In genomic region chr5:137734962-137735530, GRCh38 we compare ENCODE assay signal across 8 cellular contexts. TPM values are rescaled to one million over a fixed set of nuclear protein-coding genes. Genes with fewer than 3 reads are reported as not detected.
DNase-seq lines count a peak whose midpoint lies in the region; ATAC-seq, FAIRE-seq and TF ChIP-seq lines count a peak whose summit lies in the region.

No MANE protein-coding gene starts in this region.

- peak overlapping the region; percentile 0 for H2BK5ac ChIP-seq in mesendoderm (ENCODE audit: low read length)

- no peaks in the 10 kb centered on the region for H3K9me1 ChIP-seq in endothelial cell of umbilical vein (replicated peaks; ENCODE audit: control insufficient read depth, extremely low read depth, insufficient read depth, low read length)

- H3K4me3 ChIP-seq in PC-3 (ENCODE audit: low read length) (peak overlapping the region; percentile 77), endothelial cell of umbilical vein (replicated peaks in 1 of 3; ENCODE audit: insufficient read depth in 1 of 3, low read depth in 1 of 3, low read length in 3 of 3) (peak overlapping the region; percentile 56 to 74 (median 64)), mesendoderm (ENCODE audit: low read length) (peak overlapping the region; percentile 0), aorta (ENCODE audit: low read length in 2 of 2) (peak overlapping the region; percentile 56 to 81)

- no peak overlapping the region for H3K4ac ChIP-seq in mesendoderm (ENCODE audit: low read depth, low read length)

- H3K36me3 ChIP-seq in PC-3 (ENCODE audit: low read depth, low read length) (no peaks in the 10 kb centered on the region), endothelial cell of umbilical vein (ENCODE audit: control insufficient read depth in 2 of 2, extremely low read depth in 1 of 2, insufficient read depth in 2 of 2, low read length in 2 of 2) (peaks cover 0 to under 1% of the 10 kb centered on the region in 2 experiments), mesendoderm (ENCODE audit: control insufficient read depth, insufficient read depth, low read length) (no peaks in the 10 kb centered on the region), aorta (ENCODE audit: control insufficient read depth in 1 of 2, insufficient read depth in 2 of 2, low read length in 1 of 2) (no peaks in the 10 kb centered on the region)

- DNase-seq in EH (ENCODE audit: low read depth) (peak; percentile 63), PC-3 (peak; percentile 31), endothelial cell of umbilical vein (ENCODE audit: low read depth, low spot score) (no peak), mesendoderm (peak; percentile 69), aorta (peak; percentile 51 to 68), HuH-7 (ENCODE audit: low spot score) (no peak), cortex of kidney (lab: John Stamatoyannopoulos, UW) (no peak)

- WGBS in mesendoderm (ENCODE audit: extremely low coverage, insufficient coverage, low lambda C conversion rate) = no CpG with 5 or more reads among the region's 14 CpGs
- WGBS in aorta, 2 donors = 0 to 1% methylated on average over 14 of the region's 14 CpGs

- H3K9ac ChIP-seq in PC-3 (ENCODE audit: low read length) (peak overlapping the region; percentile 50), endothelial cell of umbilical vein (replicated peaks; ENCODE audit: extremely low read depth, insufficient read depth, low read length) (peak overlapping the region; percentile 63), mesendoderm (ENCODE audit: low read length) (peak overlapping the region; percentile 56)

- no peaks in the 10 kb centered on the region for H3K9me2 ChIP-seq in PC-3 (replicated peaks; ENCODE audit: low read length)

- H3K4me2 ChIP-seq in PC-3 (ENCODE audit: low read length) (peak overlapping the region; percentile 95), endothelial cell of umbilical vein (ENCODE audit: insufficient read depth, low read length) (peak overlapping the region; percentile 95), mesendoderm (ENCODE audit: low read length) (peak overlapping the region; percentile 61)

- POLR2A ChIA-PET in PC-3 (lab: Charles Lee; ENCODE audit: unreplicated experiment) (interaction anchor here (0.6 kb wide), 1 partner anchor 17 kb away, joined by 3 read pairs; no protein-coding TSS in a partner anchor), endothelial cell of umbilical vein (lab: Charles Lee) (interaction anchor here (0.6 kb wide), 1 partner anchor 41 kb away, joined by 3 read pairs; no protein-coding TSS in a partner anchor)

- H3K9me3 ChIP-seq in PC-3 (ENCODE audit: low read length) (no peaks in the 10 kb centered on the region), endothelial cell of umbilical vein (replicated peaks; ENCODE audit: control insufficient read depth, insufficient read depth, low read length) (no peaks in the 10 kb centered on the region), aorta (ENCODE audit: control insufficient read depth, low read length) (no peaks in the 10 kb centered on the region)

- H4K20me1 ChIP-seq in PC-3 (ENCODE audit: low read length) = no peaks in the 10 kb centered on the region
- no peaks in the 10 kb centered on the region for H4K20me1 ChIP-seq in endothelial cell of umbilical vein (replicated peaks; ENCODE audit: control insufficient read depth, extremely low read depth, insufficient read depth, low read length)

- no peak overlapping the region for H4K8ac ChIP-seq in mesendoderm (ENCODE audit: low read depth, low read length)

- H4K5ac ChIP-seq in mesendoderm (ENCODE audit: low read length) = no peak overlapping the region

- CTCF ChIA-PET in PC-3 (lab: Charles Lee) = interaction anchor here (1.5 to 2.6 kb wide), 2 partner anchors 75 to 105 kb away, joined by 7 to 16 read pairs; no protein-coding TSS in a partner anchor
- CTCF ChIA-PET in endothelial cell of umbilical vein (lab: Charles Lee) = interaction anchor here (0.7 to 8.7 kb wide), 19 partner anchors 7 to 106 kb away, joined by 3 to 226 read pairs (median 6); partner anchors contain the start of gene HNRNPA0

- no peak overlapping the region for H2BK120ac ChIP-seq in mesendoderm (ENCODE audit: low read depth, low read length)

- intact Hi-C loops in PC-3 (cut with micrococcal nuclease) (no loop called here), endothelial cell of umbilical vein (cut with micrococcal nuclease) (loop anchor here (5.0 kb wide), 1 partner anchor 173 kb away; no protein-coding TSS in a partner anchor), aorta (cut with DNase I) (loop anchor here in 1 of 2 donors (2.0 kb wide), 1 partner anchor 104 kb away; no protein-coding TSS in a partner anchor)

- TF ChIP-seq CTCF in PC-3 (conservative IDR thresholded peaks at IDR 0.05; ENCODE audit: low read depth, low read length) (no peak), endothelial cell of umbilical vein (IDR thresholded peaks at IDR 0.05; ENCODE audit: extremely low read depth in 1 of 2, insufficient read depth in 1 of 2, low read depth in 1 of 2, low read length in 2 of 2) (no peak)

- H2BK15ac ChIP-seq in mesendoderm (replicated peaks; ENCODE audit: low read depth) = no peak overlapping the region

- FAIRE-seq in endothelial cell of umbilical vein (lab: Jason Lieb, UNC) = peak; percentile 61

- BruUV-seq in PC-3 (replicated peaks; lab: Mats Ljungman, UMichigan) (no TSS peak), endothelial cell of umbilical vein (replicated peaks; lab: Mats Ljungman, UMichigan) (no TSS peak)

- H3K4me1 ChIP-seq in PC-3 (ENCODE audit: insufficient read depth, low read length) (peaks cover 46% of the 10 kb centered on the region), endothelial cell of umbilical vein (ENCODE audit: control insufficient read depth, extremely low read depth, insufficient read depth, low read length) (peaks cover 40% of the 10 kb centered on the region), mesendoderm (ENCODE audit: control insufficient read depth, low read depth, low read length) (peaks cover 8% of the 10 kb centered on the region), aorta (ENCODE audit: control insufficient read depth in 1 of 2, insufficient read depth in 2 of 2, low read length in 2 of 2) (peaks cover 6 to 11% of the 10 kb centered on the region in 2 donors)

- TF ChIP-seq POLR2A in endothelial cell of umbilical vein (IDR thresholded peaks at IDR 0.05; ENCODE audit: low read depth, low read length) = no peak

- H3K23ac ChIP-seq in mesendoderm (ENCODE audit: low read length) = no peak overlapping the region

- H3F3A ChIP-seq in PC-3 (ENCODE audit: low read length, unreplicated experiment) = no peaks in the 10 kb centered on the region

- ATAC-seq in GM21515 (IDR thresholded peaks at IDR 0.05; ENCODE audit: unreplicated experiment) (peak; percentile 18), PC-3 (peak; percentile 45), aorta (ENCODE audit: low FRiP score) (peak; percentile 74)

- H3K27me3 ChIP-seq in PC-3 (ENCODE audit: low read length) (no peaks in the 10 kb centered on the region), endothelial cell of umbilical vein (ENCODE audit: control insufficient read depth in 2 of 2, insufficient read depth in 2 of 2, low read length in 2 of 2) (no peaks in the 10 kb centered on the region), mesendoderm (ENCODE audit: insufficient read depth, low read length, poor library complexity) (no peaks in the 10 kb centered on the region), aorta (ENCODE audit: control insufficient read depth in 1 of 2, insufficient read depth in 2 of 2, low read length in 1 of 2) (no peaks in the 10 kb centered on the region)

- dilution Hi-C loops in endothelial cell of umbilical vein (cut with MboI; ENCODE audit: extremely low pct_ligation_motif_present, low sequenced_read_pairs) = no loop called here

- no peaks in the 10 kb centered on the region for H3K79me1 ChIP-seq in mesendoderm (ENCODE audit: low read length)

- H2AFZ ChIP-seq in PC-3 (ENCODE audit: low read length) (peak overlapping the region; percentile 90), endothelial cell of umbilical vein (ENCODE audit: low read depth, low read length) (peak overlapping the region; percentile 96)

- H3K56ac ChIP-seq in mesendoderm (ENCODE audit: low read length) = peak overlapping the region; percentile 67

- H3K79me2 ChIP-seq in PC-3 (ENCODE audit: low read length) = peaks cover 19% of the 10 kb centered on the region; the same call in 1 of the 2 replicates
- H3K79me2 ChIP-seq in endothelial cell of umbilical vein (ENCODE audit: control insufficient read depth, insufficient read depth, low read length) = peaks cover 1% of the 10 kb centered on the region
- H3K79me2 ChIP-seq in mesendoderm (ENCODE audit: control insufficient read depth, insufficient read depth, low read length) = no peaks in the 10 kb centered on the region

- no peak overlapping the region for H2AK5ac ChIP-seq in mesendoderm (ENCODE audit: low read length)

- H3K27ac ChIP-seq in PC-3 (ENCODE audit: low read length) (peak overlapping the region; percentile 40), endothelial cell of umbilical vein (ENCODE audit: insufficient read depth, low read depth, low read length) (peak overlapping the region; percentile 76), mesendoderm (ENCODE audit: low read depth, low read length) (peak overlapping the region; percentile 0), aorta (ENCODE audit: low read depth in 1 of 2, low read length in 2 of 2) (peak overlapping the region in 1 of 2 donors; percentile 60)

- no peak overlapping the region for H3K18ac ChIP-seq in mesendoderm (ENCODE audit: low read length)

RNA-seq across cellular contexts. Expression of gene KLHL3, which starts 0.8 kb away (rescaled TPM):
- total RNA-seq in PC-3 (2014; rRNA removed) (2.9 and 4.0 TPM in 2 replicates), endothelial cell of umbilical vein (13.6 and 13.9 TPM in 2 replicates), aorta (10 to 100 TPM; 20.7 to 38.1 TPM)
- polyA plus RNA-seq in endothelial cell of umbilical vein (7.5 and 8.8 TPM in 2 replicates), aorta (1 to 10 TPM in 1 of 2 donors, under 1 TPM in 1; 0.88 to 3.2 TPM)
- 3.3 and 4.3 TPM in 2 replicates for polyA plus RNA-seq in endothelial cell of umbilical vein (2011; cell fraction: cytosol; rRNA removed)
- 46.1 and 48.4 TPM in 2 replicates for polyA plus RNA-seq in endothelial cell of umbilical vein (2011; cell fraction: nucleus; rRNA removed)
- polyA plus RNA-seq in endothelial cell of umbilical vein (2012) = 4.6 and 5.6 TPM in 2 replicates
- polyA minus RNA-seq in endothelial cell of umbilical vein = 49.6 and 51.0 TPM in 2 replicates
- 4.9 TPM for polyA minus RNA-seq in endothelial cell of umbilical vein (2011; cell fraction: cytosol; rRNA and poly(A)+ RNA removed)
- polyA minus RNA-seq in endothelial cell of umbilical vein (2011; cell fraction: nucleus; rRNA and poly(A)+ RNA removed) = 38.5 and 44.5 TPM in 2 replicates
- polyA plus RNA-seq in mesendoderm (2013, experiment 1 of 2) = 2.2 TPM
- 2.1 TPM for polyA plus RNA-seq in mesendoderm (2013, experiment 2 of 2)

RNA-seq across cellular contexts. Expression of gene HNRNPA0, which starts 19.1 kb away (rescaled TPM):
- total RNA-seq in PC-3 (2014; rRNA removed) (13.0 and 14.9 TPM in 2 replicates), endothelial cell of umbilical vein (37.5 and 37.9 TPM in 2 replicates), aorta (10 to 100 TPM; 27.0 to 31.2 TPM)
- polyA plus RNA-seq in endothelial cell of umbilical vein (13.4 and 16.0 TPM in 2 replicates), aorta (10 to 100 TPM; 16.5 to 24.4 TPM)
- 11.6 and 14.9 TPM in 2 replicates for polyA plus RNA-seq in endothelial cell of umbilical vein (2011; cell fraction: cytosol; rRNA removed)
- polyA plus RNA-seq in endothelial cell of umbilical vein (2011; cell fraction: nucleus; rRNA removed) = 5.1 and 7.2 TPM in 2 replicates
- polyA plus RNA-seq in endothelial cell of umbilical vein (2012) = 21.9 and 24.3 TPM in 2 replicates
- polyA minus RNA-seq in endothelial cell of umbilical vein = 8.9 and 10.5 TPM in 2 replicates
- 20.9 TPM for polyA minus RNA-seq in endothelial cell of umbilical vein (2011; cell fraction: cytosol; rRNA and poly(A)+ RNA removed)
- 7.3 and 7.9 TPM in 2 replicates for polyA minus RNA-seq in endothelial cell of umbilical vein (2011; cell fraction: nucleus; rRNA and poly(A)+ RNA removed)
- 60.8 TPM for polyA plus RNA-seq in mesendoderm (2013, experiment 1 of 2)
- polyA plus RNA-seq in mesendoderm (2013, experiment 2 of 2) = 60.2 TPM

Comparison
In these comparisons a context has a peak if more than half of its experiments do, and no peak if none do; other contexts are left out.
1. DNase-seq: peak in EH (single experiment), PC-3 (single experiment), mesendoderm (single experiment) and aorta (2 of 2); none in endothelial cell of umbilical vein (single experiment), HuH-7 (single experiment) and cortex of kidney (single experiment).
2. ATAC-seq: peak in every context shown above with its lines; median percentile 74 in aorta; 45 in PC-3; 18 in GM21515.
3. H3K4me3 ChIP-seq: peak in every context shown above with its lines; median percentile 77 in PC-3; 68 in aorta; 64 in endothelial cell of umbilical vein; 0 in mesendoderm.
4. Peak in every context shown above with its lines, with median percentiles within 50 percentile points of each other: H3K4me2 ChIP-seq and H3K9ac ChIP-seq.